ENCODE assay signal across 1 cellular context in the genomic region with DNA sequence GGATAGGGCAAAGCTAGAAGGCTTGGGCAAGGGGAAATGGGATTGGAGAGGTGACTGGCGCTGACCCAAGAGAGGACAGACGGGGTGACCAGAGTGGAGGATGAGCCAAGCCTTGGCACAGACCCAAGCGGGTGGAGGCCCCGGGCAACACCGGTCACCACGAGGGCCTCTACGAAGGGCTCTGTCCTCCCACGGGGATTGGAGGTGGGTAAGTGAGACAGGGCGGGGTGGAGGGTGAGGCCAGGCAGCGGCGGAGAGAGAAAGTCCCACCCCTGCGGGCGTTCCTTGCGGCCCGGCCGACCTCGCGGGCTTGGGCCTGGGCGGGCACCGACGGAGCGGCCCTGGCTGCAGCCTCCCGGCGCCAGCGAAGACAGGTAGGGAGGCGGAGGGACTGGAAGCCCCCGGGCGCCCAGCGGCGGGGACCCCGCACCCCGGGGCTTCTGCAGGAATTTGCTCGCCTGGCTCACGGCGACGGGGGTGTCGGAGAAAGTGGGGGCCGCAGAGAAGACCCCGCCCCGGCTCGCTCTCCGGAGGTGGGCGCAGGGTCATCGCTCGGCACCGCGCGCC.
TF ChIP-seq lines count a peak whose summit lies in the region.

A gene with protein sequence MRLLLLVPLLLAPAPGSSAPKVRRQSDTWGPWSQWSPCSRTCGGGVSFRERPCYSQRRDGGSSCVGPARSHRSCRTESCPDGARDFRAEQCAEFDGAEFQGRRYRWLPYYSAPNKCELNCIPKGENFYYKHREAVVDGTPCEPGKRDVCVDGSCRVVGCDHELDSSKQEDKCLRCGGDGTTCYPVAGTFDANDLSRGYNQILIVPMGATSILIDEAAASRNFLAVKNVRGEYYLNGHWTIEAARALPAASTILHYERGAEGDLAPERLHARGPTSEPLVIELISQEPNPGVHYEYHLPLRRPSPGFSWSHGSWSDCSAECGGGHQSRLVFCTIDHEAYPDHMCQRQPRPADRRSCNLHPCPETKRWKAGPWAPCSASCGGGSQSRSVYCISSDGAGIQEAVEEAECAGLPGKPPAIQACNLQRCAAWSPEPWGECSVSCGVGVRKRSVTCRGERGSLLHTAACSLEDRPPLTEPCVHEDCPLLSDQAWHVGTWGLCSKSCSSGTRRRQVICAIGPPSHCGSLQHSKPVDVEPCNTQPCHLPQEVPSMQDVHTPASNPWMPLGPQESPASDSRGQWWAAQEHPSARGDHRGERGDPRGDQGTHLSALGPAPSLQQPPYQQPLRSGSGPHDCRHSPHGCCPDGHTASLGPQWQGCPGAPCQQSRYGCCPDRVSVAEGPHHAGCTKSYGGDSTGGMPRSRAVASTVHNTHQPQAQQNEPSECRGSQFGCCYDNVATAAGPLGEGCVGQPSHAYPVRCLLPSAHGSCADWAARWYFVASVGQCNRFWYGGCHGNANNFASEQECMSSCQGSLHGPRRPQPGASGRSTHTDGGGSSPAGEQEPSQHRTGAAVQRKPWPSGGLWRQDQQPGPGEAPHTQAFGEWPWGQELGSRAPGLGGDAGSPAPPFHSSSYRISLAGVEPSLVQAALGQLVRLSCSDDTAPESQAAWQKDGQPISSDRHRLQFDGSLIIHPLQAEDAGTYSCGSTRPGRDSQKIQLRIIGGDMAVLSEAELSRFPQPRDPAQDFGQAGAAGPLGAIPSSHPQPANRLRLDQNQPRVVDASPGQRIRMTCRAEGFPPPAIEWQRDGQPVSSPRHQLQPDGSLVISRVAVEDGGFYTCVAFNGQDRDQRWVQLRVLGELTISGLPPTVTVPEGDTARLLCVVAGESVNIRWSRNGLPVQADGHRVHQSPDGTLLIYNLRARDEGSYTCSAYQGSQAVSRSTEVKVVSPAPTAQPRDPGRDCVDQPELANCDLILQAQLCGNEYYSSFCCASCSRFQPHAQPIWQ (plus strand): TSS at position 288 of the 567 bp plus-strand sequence. CDS start 2,273 bp downstream, outside the sequence.

TF ChIP-seq in HEK293, 187 proteins besides CTCF, POLR2A, EP300 and RAD21 (continued from another document):
- TF ChIP-seq, protein P1, sequence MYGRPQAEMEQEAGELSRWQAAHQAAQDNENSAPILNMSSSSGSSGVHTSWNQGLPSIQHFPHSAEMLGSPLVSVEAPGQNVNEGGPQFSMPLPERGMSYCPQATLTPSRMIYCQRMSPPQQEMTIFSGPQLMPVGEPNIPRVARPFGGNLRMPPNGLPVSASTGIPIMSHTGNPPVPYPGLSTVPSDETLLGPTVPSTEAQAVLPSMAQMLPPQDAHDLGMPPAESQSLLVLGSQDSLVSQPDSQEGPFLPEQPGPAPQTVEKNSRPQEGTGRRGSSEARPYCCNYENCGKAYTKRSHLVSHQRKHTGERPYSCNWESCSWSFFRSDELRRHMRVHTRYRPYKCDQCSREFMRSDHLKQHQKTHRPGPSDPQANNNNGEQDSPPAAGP (tag by site-specific recombination; IDR thresholded peaks at IDR 0.05), result peak; percentile 34; the same call in 1 of the 2 replicates
- TF ChIP-seq ZFHX2 (tag by site-specific recombination; conservative IDR thresholded peaks at IDR 0.05), result peak; percentile 85
- TF ChIP-seq GLIS1 (tag by site-specific recombination; IDR thresholded peaks at IDR 0.05), result peak; percentile 39; the same call in 1 of the 2 replicates
- peak; percentile 59 for TF ChIP-seq ZNF335 (tag by site-specific recombination; conservative IDR thresholded peaks at IDR 0.05)
- no peak for TF ChIP-seq ZNF677 (tag by site-specific recombination; IDR thresholded peaks at IDR 0.05)
- TF ChIP-seq ZNF211 (tag by site-specific recombination; IDR thresholded peaks at IDR 0.05; ENCODE audit: low read depth), result no peak
- TF ChIP-seq ZNF664 (tag by site-specific recombination; IDR thresholded peaks at IDR 0.05), result no peak
- no peak for TF ChIP-seq REPIN1 (tag by site-specific recombination; IDR thresholded peaks at IDR 0.05; ENCODE audit: low read depth)
- no peak for TF ChIP-seq GLI4 (tag by site-specific recombination; IDR thresholded peaks at IDR 0.05)
- TF ChIP-seq ZBTB17 (tag by site-specific recombination; IDR thresholded peaks at IDR 0.05), result 0 out of 2 replicates have a peak, but pooled peaks have one; percentile 35
- TF ChIP-seq, protein P2, sequence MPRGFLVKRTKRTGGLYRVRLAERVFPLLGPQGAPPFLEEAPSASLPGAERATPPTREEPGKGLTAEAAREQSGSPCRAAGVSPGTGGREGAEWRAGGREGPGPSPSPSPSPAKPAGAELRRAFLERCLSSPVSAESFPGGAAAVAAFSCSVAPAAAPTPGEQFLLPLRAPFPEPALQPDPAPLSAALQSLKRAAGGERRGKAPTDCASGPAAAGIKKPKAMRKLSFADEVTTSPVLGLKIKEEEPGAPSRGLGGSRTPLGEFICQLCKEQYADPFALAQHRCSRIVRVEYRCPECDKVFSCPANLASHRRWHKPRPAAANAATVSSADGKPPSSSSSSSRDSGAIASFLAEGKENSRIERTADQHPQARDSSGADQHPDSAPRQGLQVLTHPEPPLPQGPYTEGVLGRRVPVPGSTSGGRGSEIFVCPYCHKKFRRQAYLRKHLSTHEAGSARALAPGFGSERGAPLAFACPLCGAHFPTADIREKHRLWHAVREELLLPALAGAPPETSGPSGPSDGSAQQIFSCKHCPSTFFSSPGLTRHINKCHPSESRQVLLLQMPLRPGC (tag by site-specific recombination; IDR thresholded peaks at IDR 0.05), result no peak
- no peak for TF ChIP-seq ZNF558 (tag by site-specific recombination; IDR thresholded peaks at IDR 0.05)
- TF ChIP-seq, protein P3, sequence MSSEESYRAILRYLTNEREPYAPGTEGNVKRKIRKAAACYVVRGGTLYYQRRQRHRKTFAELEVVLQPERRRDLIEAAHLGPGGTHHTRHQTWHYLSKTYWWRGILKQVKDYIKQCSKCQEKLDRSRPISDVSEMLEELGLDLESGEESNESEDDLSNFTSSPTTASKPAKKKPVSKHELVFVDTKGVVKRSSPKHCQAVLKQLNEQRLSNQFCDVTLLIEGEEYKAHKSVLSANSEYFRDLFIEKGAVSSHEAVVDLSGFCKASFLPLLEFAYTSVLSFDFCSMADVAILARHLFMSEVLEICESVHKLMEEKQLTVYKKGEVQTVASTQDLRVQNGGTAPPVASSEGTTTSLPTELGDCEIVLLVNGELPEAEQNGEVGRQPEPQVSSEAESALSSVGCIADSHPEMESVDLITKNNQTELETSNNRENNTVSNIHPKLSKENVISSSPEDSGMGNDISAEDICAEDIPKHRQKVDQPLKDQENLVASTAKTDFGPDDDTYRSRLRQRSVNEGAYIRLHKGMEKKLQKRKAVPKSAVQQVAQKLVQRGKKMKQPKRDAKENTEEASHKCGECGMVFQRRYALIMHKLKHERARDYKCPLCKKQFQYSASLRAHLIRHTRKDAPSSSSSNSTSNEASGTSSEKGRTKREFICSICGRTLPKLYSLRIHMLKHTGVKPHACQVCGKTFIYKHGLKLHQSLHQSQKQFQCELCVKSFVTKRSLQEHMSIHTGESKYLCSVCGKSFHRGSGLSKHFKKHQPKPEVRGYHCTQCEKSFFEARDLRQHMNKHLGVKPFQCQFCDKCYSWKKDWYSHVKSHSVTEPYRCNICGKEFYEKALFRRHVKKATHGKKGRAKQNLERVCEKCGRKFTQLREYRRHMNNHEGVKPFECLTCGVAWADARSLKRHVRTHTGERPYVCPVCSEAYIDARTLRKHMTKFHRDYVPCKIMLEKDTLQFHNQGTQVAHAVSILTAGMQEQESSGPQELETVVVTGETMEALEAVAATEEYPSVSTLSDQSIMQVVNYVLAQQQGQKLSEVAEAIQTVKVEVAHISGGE (tag by site-specific recombination; conservative IDR thresholded peaks at IDR 0.05; ENCODE audit: low read depth), result 0 out of 2 replicates have a peak, but pooled peaks have one; percentile 17
- TF ChIP-seq, protein P4, sequence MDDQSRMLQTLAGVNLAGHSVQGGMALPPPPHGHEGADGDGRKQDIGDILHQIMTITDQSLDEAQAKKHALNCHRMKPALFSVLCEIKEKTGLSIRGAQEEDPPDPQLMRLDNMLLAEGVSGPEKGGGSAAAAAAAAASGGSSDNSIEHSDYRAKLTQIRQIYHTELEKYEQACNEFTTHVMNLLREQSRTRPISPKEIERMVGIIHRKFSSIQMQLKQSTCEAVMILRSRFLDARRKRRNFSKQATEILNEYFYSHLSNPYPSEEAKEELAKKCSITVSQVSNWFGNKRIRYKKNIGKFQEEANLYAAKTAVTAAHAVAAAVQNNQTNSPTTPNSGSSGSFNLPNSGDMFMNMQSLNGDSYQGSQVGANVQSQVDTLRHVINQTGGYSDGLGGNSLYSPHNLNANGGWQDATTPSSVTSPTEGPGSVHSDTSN (CRISPR knock-in tag; IDR thresholded peaks at IDR 0.05), result no peak
- no peak for TF ChIP-seq ZNF660 (tag by site-specific recombination; IDR thresholded peaks at IDR 0.05)
- TF ChIP-seq, protein P5, sequence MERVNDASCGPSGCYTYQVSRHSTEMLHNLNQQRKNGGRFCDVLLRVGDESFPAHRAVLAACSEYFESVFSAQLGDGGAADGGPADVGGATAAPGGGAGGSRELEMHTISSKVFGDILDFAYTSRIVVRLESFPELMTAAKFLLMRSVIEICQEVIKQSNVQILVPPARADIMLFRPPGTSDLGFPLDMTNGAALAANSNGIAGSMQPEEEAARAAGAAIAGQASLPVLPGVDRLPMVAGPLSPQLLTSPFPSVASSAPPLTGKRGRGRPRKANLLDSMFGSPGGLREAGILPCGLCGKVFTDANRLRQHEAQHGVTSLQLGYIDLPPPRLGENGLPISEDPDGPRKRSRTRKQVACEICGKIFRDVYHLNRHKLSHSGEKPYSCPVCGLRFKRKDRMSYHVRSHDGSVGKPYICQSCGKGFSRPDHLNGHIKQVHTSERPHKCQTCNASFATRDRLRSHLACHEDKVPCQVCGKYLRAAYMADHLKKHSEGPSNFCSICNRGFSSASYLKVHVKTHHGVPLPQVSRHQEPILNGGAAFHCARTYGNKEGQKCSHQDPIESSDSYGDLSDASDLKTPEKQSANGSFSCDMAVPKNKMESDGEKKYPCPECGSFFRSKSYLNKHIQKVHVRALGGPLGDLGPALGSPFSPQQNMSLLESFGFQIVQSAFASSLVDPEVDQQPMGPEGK (tag by site-specific recombination; IDR thresholded peaks at IDR 0.05), result peak; percentile 67
- TF ChIP-seq KLF9 (tag by site-specific recombination; IDR thresholded peaks at IDR 0.05; ENCODE audit: low read depth), result 0 out of 2 replicates have a peak, but pooled peaks have one; percentile 21
- TF ChIP-seq BCL11B (tag by site-specific recombination; IDR thresholded peaks at IDR 0.05; ENCODE audit: low read depth), result peak; percentile 50; the same call in 1 of the 2 replicates
- TF ChIP-seq ZNF843 (tag by site-specific recombination; IDR thresholded peaks at IDR 0.05), result no peak
- TF ChIP-seq ZNF391 (tag by site-specific recombination; IDR thresholded peaks at IDR 0.05; ENCODE audit: borderline replicate concordance, low read depth), result 0 out of 2 replicates have a peak, but pooled peaks have one; percentile 21
- peak; percentile 89 for TF ChIP-seq ZNF600 (tag by site-specific recombination; IDR thresholded peaks at IDR 0.05)
- TF ChIP-seq ZNF837 (tag by site-specific recombination; IDR thresholded peaks at IDR 0.05), result no peak
- no peak for TF ChIP-seq YY2 (tag by site-specific recombination; IDR thresholded peaks at IDR 0.05)
- TF ChIP-seq ZNF416 (tag by site-specific recombination; IDR thresholded peaks at IDR 0.05), result no peak
